30 cellular contexts compared by ENCODE assay signal in genomic region chr11:464316-464715, GRCh38. TPM values are rescaled to one million over a fixed set of nuclear protein-coding genes. Genes with fewer than 3 reads are reported as not detected.
DNase-seq lines count a peak whose midpoint lies in the region; ATAC-seq, FAIRE-seq and TF ChIP-seq lines count a peak whose summit lies in the region.
"Had no signal": no experiment of that assay in that cellular context is flagged by ENCODE, and none has a peak within 500 bp of the region (broad histone marks: within the 10 kb centered on the region; RNA-seq: fewer than 3 reads in every experiment).

No MANE protein-coding gene starts in this region.

- H3K36me3 ChIP-seq in HepG2 (replicated peaks in 1 of 2; ENCODE audit: control insufficient read depth in 1 of 2, insufficient read depth in 2 of 2, low read length in 2 of 2), result peaks cover 13 to 44% of the 10 kb centered on the region in 2 experiments
- peaks cover 0 to 9% (median 0%) of the 10 kb centered on the region in 4 donors for H3K36me3 ChIP-seq in right lobe of liver
- peaks cover 18% of the 10 kb centered on the region for H3K36me3 ChIP-seq in RWPE2 (ENCODE audit: low read depth)
- peaks cover 8% of the 10 kb centered on the region for H3K36me3 ChIP-seq in osteoblast (ENCODE audit: insufficient read depth, low read length)

- H3K27ac ChIP-seq in HepG2 (ENCODE audit: extremely low read length, insufficient read depth, low read length) (no peak overlapping the region), right lobe of liver (no peak overlapping the region), RWPE2 (ENCODE audit: poor library complexity, severe bottlenecking) (no peak overlapping the region), osteoblast (ENCODE audit: low read depth, low read length) (no peak overlapping the region)
- H3K27ac ChIP-seq: A549; BLaER1 treated with 17β-estradiol and CSF1 and Interleukin-3, amounts not matched to agents 10 nM and 100 nM; HL-60 had no signal

- BruUV-seq in HepG2 (replicated peaks; lab: Mats Ljungman, UMichigan), result no TSS peak

- POLR2A ChIA-PET in HepG2 (lab: Yijun Ruan, JAX), result no interaction called here
- POLR2A ChIA-PET in HEK293T (lab: Yijun Ruan, JAX), result interaction anchor here (1.0 kb wide), 1 partner anchor 52 kb away, joined by 3 read pairs; no protein-coding TSS in a partner anchor

- H3K79me2 ChIP-seq in HepG2 (ENCODE audit: insufficient read depth, low read length) (peaks cover 3% of the 10 kb centered on the region), osteoblast (ENCODE audit: insufficient read depth, low read length) (peaks cover 7% of the 10 kb centered on the region)

- no peak for FAIRE-seq in HepG2 (lab: Jason Lieb, UNC)
- FAIRE-seq: A549, D721Med, GM18507, H1 had no signal

- TF ChIP-seq EP300 in HepG2 (IDR thresholded peaks at IDR 0.05; ENCODE audit: low read depth in 2 of 2, low read length in 2 of 2), result no peak
- no peak for TF ChIP-seq EP300 in HepG2 (CRISPR knock-in tag; IDR thresholded peaks at IDR 0.05; ENCODE audit: borderline replicate concordance)

- CTCF ChIA-PET in HepG2 (lab: Yijun Ruan, JAX; ENCODE audit: low intra/inter-chr PET ratio, low total read pairs), result no interaction called here
- CTCF ChIA-PET in HEK293T (lab: Yijun Ruan, JAX), result no interaction called here

- H4K20me1 ChIP-seq in HepG2 (ENCODE audit: insufficient read depth, low read length), result no peaks in the 10 kb centered on the region
- peaks cover 6% of the 10 kb centered on the region for H4K20me1 ChIP-seq in osteoblast (ENCODE audit: insufficient read depth, low read length)

- TF ChIP-seq CTCF in HepG2 (CRISPR knock-in tag; IDR thresholded peaks at IDR 0.05) (no peak), right lobe of liver (IDR thresholded peaks at IDR 0.05) (no peak), RWPE2 (IDR thresholded peaks at IDR 0.05; ENCODE audit: poor library complexity, severe bottlenecking) (no peak), osteoblast (IDR thresholded peaks at IDR 0.05; ENCODE audit: extremely low read depth, low read depth, low read length) (no peak)

- intact Hi-C loops in HepG2 (cut with micrococcal nuclease; ENCODE audit: unreplicated experiment) (no loop called here), right lobe of liver (cut with DNase I) (no loop called here)

- no peak for ATAC-seq in HepG2
- no peak for ATAC-seq in right lobe of liver
- no peak for ATAC-seq in RWPE2 (ENCODE audit: low read depth)
- ATAC-seq in HG03175 (IDR thresholded peaks at IDR 0.05; ENCODE audit: unreplicated experiment), result no peak
- ATAC-seq: A549, HCT116, PC-3 had no signal

- no peaks in the 10 kb centered on the region; a peak in 1 of 5 replicates for H3K27me3 ChIP-seq in HepG2 (ENCODE audit: control insufficient read depth in 1 of 2, insufficient read depth in 2 of 2, low read length in 2 of 2)
- no peaks in the 10 kb centered on the region for H3K27me3 ChIP-seq in right lobe of liver
- no peaks in the 10 kb centered on the region for H3K27me3 ChIP-seq in RWPE2 (ENCODE audit: insufficient read depth, poor library complexity, severe bottlenecking)
- no peaks in the 10 kb centered on the region for H3K27me3 ChIP-seq in osteoblast (ENCODE audit: insufficient read depth, low read length)
- H3K27me3 ChIP-seq: BLaER1 treated with 17β-estradiol and CSF1 and Interleukin-3, amounts not matched to agents 10 nM and 100 nM had no signal

- DNase-seq in HepG2 (ENCODE audit: low spot score), result no peak
- DNase-seq in right lobe of liver, result no peak
- DNase-seq in RWPE2 (ENCODE audit: low spot score), result peak; percentile 52
- peak; percentile 51 for DNase-seq in osteoblast (ENCODE audit: insufficient read length, low spot score, missing footprints)
- no peak for DNase-seq in cerebellar cortex (ENCODE audit: low spot score)
- no peak for DNase-seq in HEK293T (ENCODE audit: extremely low spot score)
- DNase-seq: AML-193; CD4-positive, alpha-beta T cell; Kasumi-1; MV-4-11; NCI-H1105 treated with DMSO at 0.1 percent for 48 hours; NCI-H146; NCI-H1930; NCI-H2107; NCI-H446 treated with DMSO at 0.1 percent for 48 hours; NCI-H526; NCI-H82; NK-92 treated with Interleukin-12 subunit alpha and Interleukin-12 subunit beta, amount 100 ng/mL, for 24 hours; PC-3; SHP77 had no signal

- TF ChIP-seq RAD21 in HepG2 (CRISPR knock-in tag; IDR thresholded peaks at IDR 0.05), result no peak

- in situ Hi-C loops in HepG2 (cut with HindIII; ENCODE audit: extremely low pct_ligation_motif_present, low pct_unique_long_range_greater_than_20kb), result no loop called here

- H3K4me1 ChIP-seq in HepG2 (ENCODE audit: insufficient read depth, low read length) (peaks cover 8% of the 10 kb centered on the region), right lobe of liver (no peaks in the 10 kb centered on the region), RWPE2 (ENCODE audit: insufficient read depth, poor library complexity, severe bottlenecking) (no peaks in the 10 kb centered on the region), osteoblast (ENCODE audit: insufficient read depth, low read length) (peaks cover under 1% of the 10 kb centered on the region)

- H2AFZ ChIP-seq in HepG2 (ENCODE audit: low read length) (no peak overlapping the region), osteoblast (ENCODE audit: low read length) (no peak overlapping the region)

- TF ChIP-seq POLR2A in HepG2 (IDR thresholded peaks at IDR 0.05; ENCODE audit: insufficient read depth in 1 of 2, low read depth in 2 of 2, low read length in 2 of 2), result no peak
- no peak for TF ChIP-seq POLR2A in right lobe of liver (IDR thresholded peaks at IDR 0.05)

- H3K4me2 ChIP-seq in HepG2 (ENCODE audit: low read depth, low read length), result no peak overlapping the region
- no peak overlapping the region for H3K4me2 ChIP-seq in osteoblast (ENCODE audit: insufficient read depth, low read length)
- H3K4me2 ChIP-seq: A549; BLaER1 treated with 17β-estradiol and CSF1 and Interleukin-3, amounts not matched to agents 10 nM and 100 nM had no signal

- no peak overlapping the region for H3K9ac ChIP-seq in HepG2 (ENCODE audit: insufficient read depth, low read depth, low read length)
- H3K9ac ChIP-seq: BLaER1 treated with 17β-estradiol and CSF1 and Interleukin-3, amounts not matched to agents 10 nM and 100 nM had no signal

- no peak overlapping the region for H3K4me3 ChIP-seq in HepG2 (replicated peaks in 1 of 3; ENCODE audit: insufficient read depth in 1 of 3, low read depth in 2 of 3, low read length in 3 of 3)
- H3K4me3 ChIP-seq in right lobe of liver, result no peak overlapping the region
- H3K4me3 ChIP-seq in RWPE2 (ENCODE audit: severe bottlenecking), result no peak overlapping the region
- H3K4me3 ChIP-seq in osteoblast (ENCODE audit: insufficient read depth, low read length), result no peak overlapping the region
- H3K4me3 ChIP-seq: A549; BLaER1 treated with 17β-estradiol and CSF1 and Interleukin-3, amounts not matched to agents 10 nM and 100 nM had no signal

- H3K9me3 ChIP-seq in HepG2 (ENCODE audit: low read length) (no peaks in the 10 kb centered on the region), right lobe of liver (no peaks in the 10 kb centered on the region), RWPE2 (ENCODE audit: severe bottlenecking) (no peaks in the 10 kb centered on the region), osteoblast (ENCODE audit: low read depth, low read length) (no peaks in the 10 kb centered on the region)
- H3K9me3 ChIP-seq: A549; BLaER1 treated with 17β-estradiol and CSF1 and Interleukin-3, amounts not matched to agents 10 nM and 100 nM had no signal

- WGBS in HepG2 (ENCODE audit: low lambda C conversion rate), result 97% methylated on average over 17 of the region's 24 CpGs
- WGBS in right lobe of liver (ENCODE audit: insufficient coverage, low coverage, low lambda C conversion rate, missing lambda C conversion rate), result 84% methylated on average over 5 of the region's 24 CpGs

RNA-seq across cellular contexts. Expression of gene PTDSS2, which starts 14.2 kb away (rescaled TPM):
- total RNA-seq in HepG2 (2016; rRNA removed; fragmentation: Illumina TruSeq; extraction: Trizol), result 11.3 and 21.7 TPM in 2 replicates
- 5.6 and 7.0 TPM in 2 replicates for total RNA-seq in HepG2 (2016; cell fraction: cytosol; rRNA removed; fragmentation: Illumina TruSeq; extraction: Trizol; ENCODE audit: low read depth)
- total RNA-seq in HepG2 (2016; cell fraction: insoluble cytoplasmic fraction; rRNA removed; fragmentation: Illumina TruSeq; extraction: Trizol), result 8.4 and 25.4 TPM in 2 replicates
- total RNA-seq in HepG2 (2016; cell fraction: membrane; rRNA removed; fragmentation: Illumina TruSeq; extraction: Trizol), result 10.9 and 11.3 TPM in 2 replicates
- total RNA-seq in HepG2 (2016; cell fraction: nucleus; rRNA removed; fragmentation: Illumina TruSeq; extraction: Trizol), result 23.2 and 23.3 TPM in 2 replicates
- polyA plus RNA-seq in HepG2 (2011; rRNA removed), result 26.4 and 37.6 TPM in 2 replicates
- 28.3 and 34.4 TPM in 2 replicates for polyA plus RNA-seq in HepG2 (2011; cell fraction: cytosol; rRNA removed)
- polyA plus RNA-seq in HepG2 (2011; cell fraction: nucleus; rRNA removed), result 151 and 168 TPM in 2 replicates
- 19.9 and 35.5 TPM in 2 replicates for polyA plus RNA-seq in HepG2 (2012)
- 5.4 and 6.0 TPM in 2 replicates for polyA plus RNA-seq in HepG2 (2016; cell fraction: cytosol; fragmentation: Illumina TruSeq; extraction: Trizol; ENCODE audit: low read depth)
- polyA plus RNA-seq in HepG2 (2016; cell fraction: insoluble cytoplasmic fraction; fragmentation: Illumina TruSeq; extraction: Trizol; ENCODE audit: low read depth), result 11.4 and 12.9 TPM in 2 replicates
- 9.5 and 10.3 TPM in 2 replicates for polyA plus RNA-seq in HepG2 (2016; cell fraction: membrane; fragmentation: Illumina TruSeq; extraction: Trizol; ENCODE audit: low read depth)
- polyA plus RNA-seq in HepG2 (2016; cell fraction: nucleus; fragmentation: Illumina TruSeq; extraction: Trizol; ENCODE audit: insufficient read depth, low read depth), result 59.3 and 60.5 TPM in 2 replicates
- polyA minus RNA-seq in HepG2 (2011; rRNA and poly(A)+ RNA removed; ENCODE audit: low replicate concordance), result 43.0 and 66.5 TPM in 2 replicates
- 20.3 and 23.7 TPM in 2 replicates for polyA minus RNA-seq in HepG2 (2011; cell fraction: cytosol; rRNA and poly(A)+ RNA removed)
- 28.6 and 30.4 TPM in 2 replicates for polyA minus RNA-seq in HepG2 (2011; cell fraction: nucleus; rRNA and poly(A)+ RNA removed)
- 10 to 100 TPM in 4 of 6 experiments, 1 to 10 TPM in 2; 8.4 to 21.9 (median 11.4) TPM for total RNA-seq in right lobe of liver
- 33.0 and 36.2 TPM in 2 replicates for total RNA-seq in osteoblast

RNA-seq across cellular contexts. Expression of gene ANO9, which starts 22.5 kb away (rescaled TPM):
- 1.5 and 8.9 TPM in 2 replicates for total RNA-seq in HepG2 (2016; rRNA removed; fragmentation: Illumina TruSeq; extraction: Trizol)
- total RNA-seq in HepG2 (2016; cell fraction: cytosol; rRNA removed; fragmentation: Illumina TruSeq; extraction: Trizol; ENCODE audit: low read depth), result 1.8 and 2.3 TPM in 2 replicates
- 1.2 and 9.2 TPM in 2 replicates for total RNA-seq in HepG2 (2016; cell fraction: insoluble cytoplasmic fraction; rRNA removed; fragmentation: Illumina TruSeq; extraction: Trizol)
- 1.7 and 2.0 TPM in 2 replicates for total RNA-seq in HepG2 (2016; cell fraction: membrane; rRNA removed; fragmentation: Illumina TruSeq; extraction: Trizol)
- total RNA-seq in HepG2 (2016; cell fraction: nucleus; rRNA removed; fragmentation: Illumina TruSeq; extraction: Trizol), result 14.4 and 16.4 TPM in 2 replicates
- polyA plus RNA-seq in HepG2 (2011; rRNA removed), result 14.3 and 19.9 TPM in 2 replicates
- 2.2 and 2.9 TPM in 2 replicates for polyA plus RNA-seq in HepG2 (2011; cell fraction: cytosol; rRNA removed)
- 267 and 279 TPM in 2 replicates for polyA plus RNA-seq in HepG2 (2011; cell fraction: nucleus; rRNA removed)
- 18.3 and 18.6 TPM in 2 replicates for polyA plus RNA-seq in HepG2 (2012)
- 0.44 and 0.54 TPM in 2 replicates for polyA plus RNA-seq in HepG2 (2016; cell fraction: cytosol; fragmentation: Illumina TruSeq; extraction: Trizol; ENCODE audit: low read depth)
- 1.5 and 1.9 TPM in 2 replicates for polyA plus RNA-seq in HepG2 (2016; cell fraction: insoluble cytoplasmic fraction; fragmentation: Illumina TruSeq; extraction: Trizol; ENCODE audit: low read depth)
- polyA plus RNA-seq in HepG2 (2016; cell fraction: membrane; fragmentation: Illumina TruSeq; extraction: Trizol; ENCODE audit: low read depth), result 0.82 and 1.0 TPM in 2 replicates
- 71.0 and 80.1 TPM in 2 replicates for polyA plus RNA-seq in HepG2 (2016; cell fraction: nucleus; fragmentation: Illumina TruSeq; extraction: Trizol; ENCODE audit: insufficient read depth, low read depth)
- 0.23 and 6.4 TPM in 2 replicates for polyA minus RNA-seq in HepG2 (2011; rRNA and poly(A)+ RNA removed; ENCODE audit: low replicate concordance)
- polyA minus RNA-seq in HepG2 (2011; cell fraction: cytosol; rRNA and poly(A)+ RNA removed), result 0.97 and 2.5 TPM in 2 replicates
- polyA minus RNA-seq in HepG2 (2011; cell fraction: nucleus; rRNA and poly(A)+ RNA removed), result 14.8 and 15.1 TPM in 2 replicates
- total RNA-seq in right lobe of liver, result 1 to 10 TPM in 1 of 6 experiments, under 1 TPM in 4, not detected in 1; 0.09 to 1.0 (median 0.28) TPM
- total RNA-seq in osteoblast, result under 0.01 TPM in 1 of 2 replicates, not detected in the other
- total RNA-seq: RPMI7951, SK-MEL-5 had no signal

RNA-seq across cellular contexts. Expression of gene RNH1, which starts 42.7 kb away (rescaled TPM):
- total RNA-seq in HepG2 (2016; rRNA removed; fragmentation: Illumina TruSeq; extraction: Trizol) (74.1 and 81.3 TPM in 2 replicates), right lobe of liver (100 to 1,000 TPM in 2 of 6 experiments, 10 to 100 TPM in 4; 66.4 to 135 (median 76.2) TPM), osteoblast (441 and 506 TPM in 2 replicates)
- 28.3 and 31.4 TPM in 2 replicates for total RNA-seq in HepG2 (2016; cell fraction: cytosol; rRNA removed; fragmentation: Illumina TruSeq; extraction: Trizol; ENCODE audit: low read depth)
- 73.0 and 77.2 TPM in 2 replicates for total RNA-seq in HepG2 (2016; cell fraction: insoluble cytoplasmic fraction; rRNA removed; fragmentation: Illumina TruSeq; extraction: Trizol)
- 30.6 and 37.6 TPM in 2 replicates for total RNA-seq in HepG2 (2016; cell fraction: membrane; rRNA removed; fragmentation: Illumina TruSeq; extraction: Trizol)
- total RNA-seq in HepG2 (2016; cell fraction: nucleus; rRNA removed; fragmentation: Illumina TruSeq; extraction: Trizol), result 39.1 and 43.2 TPM in 2 replicates
- polyA plus RNA-seq in HepG2 (2011; rRNA removed), result 36.0 and 51.4 TPM in 2 replicates
- polyA plus RNA-seq in HepG2 (2011; cell fraction: cytosol; rRNA removed), result 30.1 and 56.0 TPM in 2 replicates
- 135 and 166 TPM in 2 replicates for polyA plus RNA-seq in HepG2 (2011; cell fraction: nucleus; rRNA removed)
- polyA plus RNA-seq in HepG2 (2012), result 42.4 and 61.5 TPM in 2 replicates
- 14.2 and 15.8 TPM in 2 replicates for polyA plus RNA-seq in HepG2 (2016; cell fraction: cytosol; fragmentation: Illumina TruSeq; extraction: Trizol; ENCODE audit: low read depth)
- polyA plus RNA-seq in HepG2 (2016; cell fraction: insoluble cytoplasmic fraction; fragmentation: Illumina TruSeq; extraction: Trizol; ENCODE audit: low read depth), result 62.8 and 84.3 TPM in 2 replicates
- polyA plus RNA-seq in HepG2 (2016; cell fraction: membrane; fragmentation: Illumina TruSeq; extraction: Trizol; ENCODE audit: low read depth), result 21.1 and 22.9 TPM in 2 replicates
- 61.8 and 67.0 TPM in 2 replicates for polyA plus RNA-seq in HepG2 (2016; cell fraction: nucleus; fragmentation: Illumina TruSeq; extraction: Trizol; ENCODE audit: insufficient read depth, low read depth)
- polyA minus RNA-seq in HepG2 (2011; rRNA and poly(A)+ RNA removed; ENCODE audit: low replicate concordance), result 72.2 and 124 TPM in 2 replicates
- 42.7 and 46.3 TPM in 2 replicates for polyA minus RNA-seq in HepG2 (2011; cell fraction: cytosol; rRNA and poly(A)+ RNA removed)
- 49.1 and 49.3 TPM in 2 replicates for polyA minus RNA-seq in HepG2 (2011; cell fraction: nucleus; rRNA and poly(A)+ RNA removed)

RNA-seq across cellular contexts. Expression of gene SIGIRR, which starts 49.5 kb away (rescaled TPM):
- total RNA-seq in HepG2 (2016; rRNA removed; fragmentation: Illumina TruSeq; extraction: Trizol) (0.80 and 2.1 TPM in 2 replicates), right lobe of liver (100 to 1,000 TPM in 2 of 6 experiments, 10 to 100 TPM in 4; 48.2 to 133 (median 66.3) TPM), osteoblast (10.9 and 14.5 TPM in 2 replicates)
- total RNA-seq in HepG2 (2016; cell fraction: cytosol; rRNA removed; fragmentation: Illumina TruSeq; extraction: Trizol; ENCODE audit: low read depth), result 1.7 and 1.8 TPM in 2 replicates
- total RNA-seq in HepG2 (2016; cell fraction: insoluble cytoplasmic fraction; rRNA removed; fragmentation: Illumina TruSeq; extraction: Trizol), result 1.4 and 2.0 TPM in 2 replicates
- total RNA-seq in HepG2 (2016; cell fraction: membrane; rRNA removed; fragmentation: Illumina TruSeq; extraction: Trizol), result 2.1 and 2.2 TPM in 2 replicates
- 1.8 and 1.9 TPM in 2 replicates for total RNA-seq in HepG2 (2016; cell fraction: nucleus; rRNA removed; fragmentation: Illumina TruSeq; extraction: Trizol)
- polyA plus RNA-seq in HepG2 (2011; rRNA removed), result 1.2 and 2.1 TPM in 2 replicates
- polyA plus RNA-seq in HepG2 (2011; cell fraction: cytosol; rRNA removed), result 1.1 and 2.0 TPM in 2 replicates
- polyA plus RNA-seq in HepG2 (2011; cell fraction: nucleus; rRNA removed), result 4.9 and 10.2 TPM in 2 replicates
- 1.6 and 2.0 TPM in 2 replicates for polyA plus RNA-seq in HepG2 (2012)
- polyA plus RNA-seq in HepG2 (2016; cell fraction: cytosol; fragmentation: Illumina TruSeq; extraction: Trizol; ENCODE audit: low read depth), result 1.6 and 2.7 TPM in 2 replicates
- 1.0 and 2.1 TPM in 2 replicates for polyA plus RNA-seq in HepG2 (2016; cell fraction: insoluble cytoplasmic fraction; fragmentation: Illumina TruSeq; extraction: Trizol; ENCODE audit: low read depth)
- polyA plus RNA-seq in HepG2 (2016; cell fraction: membrane; fragmentation: Illumina TruSeq; extraction: Trizol; ENCODE audit: low read depth), result 2.8 and 4.3 TPM in 2 replicates
- 5.7 and 7.3 TPM in 2 replicates for polyA plus RNA-seq in HepG2 (2016; cell fraction: nucleus; fragmentation: Illumina TruSeq; extraction: Trizol; ENCODE audit: insufficient read depth, low read depth)
- 2.3 and 4.3 TPM in 2 replicates for polyA minus RNA-seq in HepG2 (2011; rRNA and poly(A)+ RNA removed; ENCODE audit: low replicate concordance)
- 1.5 and 1.8 TPM in 2 replicates for polyA minus RNA-seq in HepG2 (2011; cell fraction: cytosol; rRNA and poly(A)+ RNA removed)
- not detected in 2 replicates for polyA minus RNA-seq in HepG2 (2011; cell fraction: nucleus; rRNA and poly(A)+ RNA removed)

Comparison
In these comparisons a context has a peak if more than half of its experiments do, and no peak if none do; other contexts are left out.
1. DNase-seq: peak in RWPE2 (single experiment) and osteoblast (single experiment); none in HepG2 (single experiment), right lobe of liver (0 of 3), cerebellar cortex (single experiment) and HEK293T (single experiment).